ENCODE assay signal across 8 cellular contexts in the genomic region with DNA sequence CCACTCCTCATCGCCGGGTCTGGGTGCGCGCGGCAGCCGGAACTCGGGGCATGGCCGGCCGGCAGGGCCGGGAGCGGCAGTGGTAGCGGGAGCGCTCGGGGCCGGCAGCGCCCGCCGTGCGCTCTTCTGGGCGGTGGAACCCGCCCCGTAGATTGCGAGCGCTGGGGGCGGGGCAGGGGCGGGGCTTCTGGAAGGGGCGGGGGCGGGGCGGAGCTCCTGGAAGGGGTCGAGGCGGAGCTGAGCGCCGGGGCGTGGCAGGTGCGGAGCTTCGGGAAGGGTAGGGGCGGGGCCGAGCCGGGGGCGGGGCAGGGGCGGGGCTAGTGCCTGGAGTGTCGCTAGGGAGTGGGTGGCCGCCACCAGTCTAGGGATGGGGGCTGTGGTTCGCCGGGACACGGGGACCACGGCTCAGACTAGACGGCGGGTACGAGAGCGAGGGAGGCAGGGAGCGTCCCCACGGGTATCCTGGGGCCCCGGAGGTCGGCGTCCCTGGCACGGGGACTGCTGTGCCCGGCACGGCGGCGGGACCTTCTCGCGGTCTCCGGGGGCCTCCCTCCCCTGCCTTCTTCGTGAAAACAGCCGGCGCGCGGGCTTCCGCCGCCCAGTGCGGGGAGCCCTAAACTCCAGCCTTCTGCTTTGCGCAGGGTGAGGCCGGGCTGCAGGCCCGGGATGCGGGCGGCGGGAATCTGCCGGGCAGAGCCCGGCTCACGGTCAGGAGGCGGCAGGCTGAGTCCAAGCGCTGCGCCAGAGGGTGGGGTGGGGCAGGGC. TPM values are rescaled to one million over a fixed set of nuclear protein-coding genes. Genes with fewer than 3 reads are reported as not detected.
A peak's percentile ranks its signal among the peaks of the same experiment; 100 is the strongest.
DNase-seq lines count a peak whose midpoint lies in the region; ATAC-seq and TF ChIP-seq lines count a peak whose summit lies in the region.

A gene (minus strand): TSS at position 128 of the 765 bp plus-strand sequence. CDS start 117 bp downstream, at position 11.

- POLR2A ChIA-PET in activated CD4-positive, alpha-beta T cell treated with anti-CD3 and anti-CD28 coated beads for 36 hours (lab: Charles Lee) = no interaction called here

- intact Hi-C loops in activated CD4-positive, alpha-beta T cell treated with anti-CD3 and anti-CD28 coated beads for 36 hours (cut with DNase I, micrococcal nuclease) = loop anchor here (1.0 to 10.0 kb wide), 16 partner anchors 24 to 1049 kb away; a partner anchor contains a TSS

- peak; percentile 99 for DNase-seq in 8988T
- DNase-seq in NCI-H2171 (lab: John Stamatoyannopoulos, UW) = peak; percentile 79
- DNase-seq in activated CD4-positive, alpha-beta T cell treated with anti-CD3 and anti-CD28 coated beads for 36 hours = peak; percentile 96
- DNase-seq in chondrocyte (ENCODE audit: low spot score) = peak; percentile 95
- peak; percentile 90 for DNase-seq in kidney tubule cell (ENCODE audit: low spot score)
- peak; percentile 84 to 86 for DNase-seq in stimulated activated CD4-positive, alpha-beta T cell treated with anti-CD3 and anti-CD28 coated beads, Interleukin-15, amount 100 ng/mL, for 48 hours (ENCODE audit: low read depth in 2 of 2)

- H3K36me3 Mint-ChIP-seq in activated CD4-positive, alpha-beta T cell treated with anti-CD3 and anti-CD28 coated beads for 36 hours (ENCODE audit: low read depth) = no peaks in the 10 kb centered on the region
- H3K36me3 Mint-ChIP-seq in chondrocyte (ENCODE audit: low read depth) = peaks cover 2% of the 10 kb centered on the region

- peak; percentile 68 for ATAC-seq in GM18505 (IDR thresholded peaks at IDR 0.05; ENCODE audit: unreplicated experiment)
- peak; percentile 65 for ATAC-seq in HG02943 (IDR thresholded peaks at IDR 0.05; ENCODE audit: low read depth, unreplicated experiment)
- peak; percentile 86 for ATAC-seq in activated CD4-positive, alpha-beta T cell treated with anti-CD3 and anti-CD28 coated beads for 36 hours

- H3K27ac Mint-ChIP-seq in activated CD4-positive, alpha-beta T cell treated with anti-CD3 and anti-CD28 coated beads for 36 hours = no peak within 1 kb of the TSS
- H3K27ac Mint-ChIP-seq in chondrocyte (ENCODE audit: unreplicated experiment) = peak within 1 kb of the TSS; percentile 63

- TF ChIP-seq CTCF in chondrocyte (IDR thresholded peaks at IDR 0.05) = peak; percentile 32

- H3K27me3 Mint-ChIP-seq in activated CD4-positive, alpha-beta T cell treated with anti-CD3 and anti-CD28 coated beads for 36 hours = peaks cover 2% of the 10 kb centered on the region
- no peaks in the 10 kb centered on the region for H3K27me3 Mint-ChIP-seq in chondrocyte (ENCODE audit: low read depth)

- TF ChIP-seq POLR2A in GM18505 (IDR thresholded peaks at IDR 0.05; ENCODE audit: borderline replicate concordance, extremely low read depth, insufficient read depth, insufficient read length) = no peak

- no peaks in the 10 kb centered on the region for H3K9me3 Mint-ChIP-seq in activated CD4-positive, alpha-beta T cell treated with anti-CD3 and anti-CD28 coated beads for 36 hours (ENCODE audit: low read depth)
- no peaks in the 10 kb centered on the region for H3K9me3 Mint-ChIP-seq in chondrocyte (ENCODE audit: low read depth)

- CTCF ChIA-PET in activated CD4-positive, alpha-beta T cell treated with anti-CD3 and anti-CD28 coated beads for 36 hours (lab: Charles Lee) = no interaction called here

- peak within 1 kb of the TSS; percentile 84 for H3K4me3 Mint-ChIP-seq in activated CD4-positive, alpha-beta T cell treated with anti-CD3 and anti-CD28 coated beads for 36 hours
- peak within 1 kb of the TSS; percentile 86 for H3K4me3 Mint-ChIP-seq in chondrocyte (ENCODE audit: unreplicated experiment)

- peaks cover 8% of the 10 kb centered on the region for H3K4me1 Mint-ChIP-seq in activated CD4-positive, alpha-beta T cell treated with anti-CD3 and anti-CD28 coated beads for 36 hours
- H3K4me1 Mint-ChIP-seq in chondrocyte (ENCODE audit: low read depth) = peaks cover 7% of the 10 kb centered on the region

RNA-seq across cellular contexts. Expression of the gene that starts here (rescaled TPM):
- 10 to 100 TPM; 15.8 to 19.9 TPM for total RNA-seq in activated CD4-positive, alpha-beta T cell treated with anti-CD3 and anti-CD28 coated beads for 36 hours
- total RNA-seq in chondrocyte = 15.8 to 17.9 TPM (median 17.2 TPM) in 3 replicates

Comparison
In these comparisons a context has a peak if more than half of its experiments do, and no peak if none do; other contexts are left out.
1. Peak in every context shown above with its lines: DNase-seq and ATAC-seq.